ENCODE assay signal across 23 cellular contexts in genomic region chr1:229153955-229154548, GRCh38.
DNase-seq lines count a peak whose midpoint lies in the region; ATAC-seq, FAIRE-seq and TF ChIP-seq lines count a peak whose summit lies in the region.
"Had no signal": no experiment of that assay in that cellular context is flagged by ENCODE, and none has a peak within 500 bp of the region (broad histone marks: within the 10 kb centered on the region; RNA-seq: fewer than 3 reads in every experiment).

No MANE protein-coding gene starts in this region.

- no peak for FAIRE-seq in A549 (lab: Jason Lieb, UNC)
- FAIRE-seq: A204.1, GM12891, HTR-8/SVneo had no signal

- H3K4me1 ChIP-seq in A549 (no peaks in the 10 kb centered on the region), Karpas-422 (ENCODE audit: low read length) (peaks cover 7% of the 10 kb centered on the region; the same call in 1 of the 2 replicates), liver (ENCODE audit: control insufficient read depth in 4 of 4, insufficient read depth in 4 of 4, low read length in 3 of 4) (peaks cover 0 to 8% (median 2%) of the 10 kb centered on the region in 4 donors)
- peaks cover 24 to 73% (median 40%) of the 10 kb centered on the region in 10 experiments for H3K4me1 ChIP-seq in BLaER1 treated with 17β-estradiol and CSF1 and Interleukin-3, amounts not matched to agents 10 nM and 100 nM

- no peaks in the 10 kb centered on the region for H4K20me1 ChIP-seq in BLaER1 treated with 17β-estradiol and CSF1 and Interleukin-3, amounts not matched to agents 10 nM and 100 nM
- no peaks in the 10 kb centered on the region for H4K20me1 ChIP-seq in Karpas-422 (ENCODE audit: insufficient read depth, low read depth, low read length)

- no peaks in the 10 kb centered on the region for H3K79me2 ChIP-seq in Karpas-422 (ENCODE audit: low read length)

- H3K9me3 ChIP-seq in A549 = no peaks in the 10 kb centered on the region
- H3K9me3 ChIP-seq in BLaER1 treated with 17β-estradiol and CSF1 and Interleukin-3, amounts not matched to agents 10 nM and 100 nM (replicated peaks in 1 of 11) = peaks cover 0 to 6% (median 0%) of the 10 kb centered on the region in 11 experiments; a peak in 3 of 22 replicates
- no peaks in the 10 kb centered on the region for H3K9me3 ChIP-seq in Karpas-422 (ENCODE audit: low read length)
- H3K9me3 ChIP-seq in liver (ENCODE audit: control insufficient read depth in 4 of 4, low read length in 3 of 4) = no peaks in the 10 kb centered on the region
- H3K9me3 ChIP-seq: SK-N-SH had no signal

- peak in 1 of 2 experiments; percentile 28; a peak in 1 of 6 replicates for ATAC-seq in A549
- ATAC-seq in activated T-cell treated with anti-CD3 and anti-CD28 coated beads, Interleukin-2, amount 50 U/mL, for 4 hours = no peak
- ATAC-seq: CD8-positive, alpha-beta T cell; Panc1 had no signal

- no peaks in the 10 kb centered on the region for H3K36me3 ChIP-seq in BLaER1 treated with 17β-estradiol and CSF1 and Interleukin-3, amounts not matched to agents 10 nM and 100 nM
- H3K36me3 ChIP-seq in Karpas-422 (ENCODE audit: insufficient read depth, low read length) = no peaks in the 10 kb centered on the region
- H3K36me3 ChIP-seq in liver (ENCODE audit: control insufficient read depth in 4 of 4, insufficient read depth in 3 of 4, low read depth in 1 of 4, low read length in 3 of 4) = no peaks in the 10 kb centered on the region

- H2AFZ ChIP-seq in Karpas-422 (ENCODE audit: low read length) = no peak overlapping the region

- DNase-seq in A549 (ENCODE audit: low read depth in 1 of 2, low spot score in 1 of 2) = no peak
- DNase-seq in Karpas-422 = peak; percentile 16
- no peak for DNase-seq in NCI-H1694 treated with DMSO at 0.1 percent for 48 hours (lab: John Stamatoyannopoulos, UW)
- DNase-seq in activated T-cell treated with anti-CD3 and anti-CD28 coated beads, Interleukin-2, amount 50 U/mL, for 4 hours = no peak
- DNase-seq in NK-92 treated with Interleukin-12 subunit alpha and Interleukin-12 subunit beta, amount 100 ng/mL, for 24 hours (lab: John Stamatoyannopoulos, UW) = no peak
- DNase-seq: CD8-positive, alpha-beta T cell; H9; IMR-90; Kasumi-1; MM.1S; NCI-H1048; NCI-H1417 treated with DMSO at 0.1 percent for 48 hours; NCI-H1930; NCI-H2227 treated with DMSO at 0.1 percent for 48 hours; NCI-H510A; SIG-M5; SK-N-SH had no signal

- H3K36me3 Mint-ChIP-seq in activated T-cell treated with anti-CD3 and anti-CD28 coated beads, Interleukin-2, amount 50 U/mL, for 4 hours (ENCODE audit: insufficient read depth) = no peaks in the 10 kb centered on the region
- H3K36me3 Mint-ChIP-seq: CD8-positive, alpha-beta T cell had no signal

- POLR2A ChIA-PET in A549 (lab: Yijun Ruan, JAX) = interaction anchor here (0.5 kb wide), 1 partner anchor 93 kb away, joined by 3 read pairs; no protein-coding TSS in a partner anchor

- H3K9ac ChIP-seq in BLaER1 treated with 17β-estradiol and CSF1 and Interleukin-3, amounts not matched to agents 10 nM and 100 nM = no peak overlapping the region
- H3K9ac ChIP-seq in Karpas-422 (ENCODE audit: low read length) = no peak overlapping the region
- H3K9ac ChIP-seq in liver (ENCODE audit: low read depth in 1 of 2, low read length in 2 of 2) = no peak overlapping the region
- H3K9ac ChIP-seq: SK-N-SH had no signal

- H3K4me2 ChIP-seq in A549 (no peak overlapping the region), Karpas-422 (ENCODE audit: low read depth, low read length, poor library complexity, severe bottlenecking) (no peak overlapping the region)
- H3K4me2 ChIP-seq in BLaER1 treated with 17β-estradiol and CSF1 and Interleukin-3, amounts not matched to agents 10 nM and 100 nM = peak overlapping the region; percentile 58 to 89 (median 81); a peak in 19 of 22 replicates
- H3K4me2 ChIP-seq: SK-N-SH had no signal

- no peaks in the 10 kb centered on the region for H3K9me3 Mint-ChIP-seq in activated T-cell treated with anti-CD3 and anti-CD28 coated beads, Interleukin-2, amount 50 U/mL, for 4 hours
- H3K9me3 Mint-ChIP-seq: CD8-positive, alpha-beta T cell; H9 had no signal

- no peak for TF ChIP-seq EP300 in A549 (IDR thresholded peaks at IDR 0.05)

- no peaks in the 10 kb centered on the region for H3K27me3 ChIP-seq in BLaER1 treated with 17β-estradiol and CSF1 and Interleukin-3, amounts not matched to agents 10 nM and 100 nM
- no peaks in the 10 kb centered on the region for H3K27me3 ChIP-seq in Karpas-422 (ENCODE audit: low read length)
- no peaks in the 10 kb centered on the region for H3K27me3 ChIP-seq in liver (ENCODE audit: control insufficient read depth in 4 of 4, insufficient read depth in 4 of 4, low read length in 3 of 4)

- TF ChIP-seq CTCF in A549 (IDR thresholded peaks at IDR 0.05) (no peak), liver (IDR thresholded peaks at IDR 0.05; ENCODE audit: low read depth, low read length, missing input control) (no peak)

- 59% methylated on average over 2 of the region's 2 CpGs for WGBS in A549 (ENCODE audit: missing lambda C conversion rate)
- WGBS in liver = 90% methylated on average over 2 of the region's 2 CpGs

- H3K27ac ChIP-seq in A549 = no peak overlapping the region
- H3K27ac ChIP-seq in BLaER1 treated with 17β-estradiol and CSF1 and Interleukin-3, amounts not matched to agents 10 nM and 100 nM = no peak overlapping the region
- no peak overlapping the region for H3K27ac ChIP-seq in Karpas-422 (ENCODE audit: low read length)
- H3K27ac ChIP-seq in liver (ENCODE audit: low read depth in 1 of 2, low read length in 2 of 2) = no peak overlapping the region

- H3K27me3 Mint-ChIP-seq in activated T-cell treated with anti-CD3 and anti-CD28 coated beads, Interleukin-2, amount 50 U/mL, for 4 hours (ENCODE audit: low read depth) = no peaks in the 10 kb centered on the region

- H3K4me3 ChIP-seq in A549 = no peak overlapping the region
- no peak overlapping the region for H3K4me3 ChIP-seq in BLaER1 treated with 17β-estradiol and CSF1 and Interleukin-3, amounts not matched to agents 10 nM and 100 nM
- no peak overlapping the region for H3K4me3 ChIP-seq in Karpas-422 (ENCODE audit: low read length)
- no peak overlapping the region for H3K4me3 ChIP-seq in liver (ENCODE audit: low read depth in 1 of 3, low read length in 3 of 3)

- 0 out of 5 replicates have a peak, but pooled peaks of 1 of the 2 experiments have one; percentile 1 for TF ChIP-seq RAD21 in A549 (conservative IDR thresholded peaks at IDR 0.05 in 1 of 2, IDR thresholded peaks at IDR 0.05 in 1 of 2)
- peak; percentile 25 to 61 for TF ChIP-seq RAD21 in liver (IDR thresholded peaks at IDR 0.05)

- H3K4me1 Mint-ChIP-seq in activated T-cell treated with anti-CD3 and anti-CD28 coated beads, Interleukin-2, amount 50 U/mL, for 4 hours (ENCODE audit: low read depth) = peaks cover 15% of the 10 kb centered on the region

- TF ChIP-seq POLR2A in A549 (IDR thresholded peaks at IDR 0.05; ENCODE audit: low read length) = no peak

- no peak overlapping the region for H3K4me3 Mint-ChIP-seq in activated T-cell treated with anti-CD3 and anti-CD28 coated beads, Interleukin-2, amount 50 U/mL, for 4 hours
- H3K4me3 Mint-ChIP-seq: CD8-positive, alpha-beta T cell; H9 had no signal

- H3K9me2 ChIP-seq in Karpas-422 (replicated peaks; ENCODE audit: insufficient read depth, low read length) = no peaks in the 10 kb centered on the region
- H3K9me2 ChIP-seq: SK-N-SH had no signal

- CTCF ChIA-PET in A549 (lab: Yijun Ruan, JAX) = interaction anchor here (1.9 kb wide), 1 partner anchor 10 kb away, joined by 8 read pairs; no protein-coding TSS in a partner anchor

TF ChIP-seq in A549, 52 proteins besides CTCF, POLR2A, EP300 and RAD21:
- TF ChIP-seq SMC3 (IDR thresholded peaks at IDR 0.05) (0 out of 3 replicates have a peak, but pooled peaks have one; percentile 11), JUNB (IDR thresholded peaks at IDR 0.05) (no peak), KDM1A (IDR thresholded peaks at IDR 0.05; ENCODE audit: low read depth) (no peak)

TF ChIP-seq in liver, 16 proteins besides CTCF, POLR2A, EP300 and RAD21:
- TF ChIP-seq MAX (IDR thresholded peaks at IDR 0.05) = no peak
- TF ChIP-seq JUND (IDR thresholded peaks at IDR 0.05) = no peak
- TF ChIP-seq FOXA1 (IDR thresholded peaks at IDR 0.05) = no peak
- no peak for TF ChIP-seq YY1 (IDR thresholded peaks at IDR 0.05)
- no peak for TF ChIP-seq GABPA (IDR thresholded peaks at IDR 0.05 in 1 of 2, conservative IDR thresholded peaks at IDR 0.05 in 1 of 2)
TF ChIP-seq in liver: peak in this region for 0.

Comparison
In these comparisons a context has a peak if more than half of its experiments do, and no peak if none do; other contexts are left out.
1. H3K4me2 ChIP-seq: peak in BLaER1 treated with 17β-estradiol and CSF1 and Interleukin-3, amounts not matched to agents 10 nM and 100 nM (11 of 11); none in A549 (single experiment) and Karpas-422 (single experiment).